In genomic region chr15:97420116-97420515, GRCh38 we compare ENCODE assay signal across 23 cellular contexts.
"Had no signal": no experiment of that assay in that cellular context is flagged by ENCODE, and none has a peak within 500 bp of the region (broad histone marks: within the 10 kb centered on the region; RNA-seq: fewer than 3 reads in every experiment).

No MANE protein-coding gene starts in this region.

- H3K4me1 ChIP-seq: esophagus muscularis mucosa, foreskin keratinocyte, gastroesophageal sphincter, heart left ventricle, left lung, lower lobe of right lung had no signal

- H3K36me3 ChIP-seq: esophagus muscularis mucosa, gastroesophageal sphincter, heart left ventricle, left lung, lower lobe of right lung had no signal

- H3K4me3 ChIP-seq: coronary artery, dorsolateral prefrontal cortex, esophagus muscularis mucosa, gastroesophageal sphincter, heart left ventricle, hepatocyte, left lung, lower lobe of right lung, mucosa of descending colon had no signal

- H3K27ac ChIP-seq: coronary artery, dorsolateral prefrontal cortex, esophagus muscularis mucosa, foreskin keratinocyte, gastroesophageal sphincter, heart left ventricle, hepatocyte, left lung, lower lobe of right lung had no signal

- ATAC-seq: foreskin keratinocyte, gastroesophageal sphincter, heart left ventricle, left colon, left lung, left ventricle myocardium superior, lower lobe of right lung, mucosa of descending colon had no signal

- H3K27ac Mint-ChIP-seq: immature natural killer cell, mesothelial cell of epicardium, naive B cell had no signal

- H3K27me3 Mint-ChIP-seq: naive B cell had no signal

- H3K4me1 Mint-ChIP-seq: immature natural killer cell, naive B cell had no signal

- H3K27me3 ChIP-seq: esophagus muscularis mucosa, foreskin keratinocyte, gastroesophageal sphincter, heart left ventricle, hepatocyte, left lung had no signal

- H3K36me3 Mint-ChIP-seq: immature natural killer cell, naive B cell had no signal

- H3K9me3 ChIP-seq: esophagus muscularis mucosa, gastroesophageal sphincter, heart left ventricle, lower lobe of right lung, mucosa of descending colon had no signal

- DNase-seq: dermis blood vessel endothelial cell; dorsolateral prefrontal cortex; effector CD4-positive, alpha-beta T cell; effector memory CD4-positive, alpha-beta T cell; foreskin keratinocyte; heart left ventricle; hypothalamus; immature natural killer cell; islet precursor cell; kidney; kidney glomerular epithelial cell; left colon; left lung; left ventricle myocardium superior; lower lobe of right lung; mesenchymal stem cell; mucosa of descending colon; naive B cell had no signal

- H3K4me3 Mint-ChIP-seq: immature natural killer cell, mesothelial cell of epicardium, naive B cell had no signal
